Comparison of ENCODE assay signal across 28 cellular contexts in genomic region chr10:1903982-1904381, GRCh38.
"Had no signal": no experiment of that assay in that cellular context is flagged by ENCODE, and none has a peak within 500 bp of the region (broad histone marks: within the 10 kb centered on the region; RNA-seq: fewer than 3 reads in every experiment).

No MANE protein-coding gene starts in this region.

- H3K27me3 ChIP-seq: stomach, suprapubic skin, testis, thyroid gland, tibial artery, tibial nerve, transverse colon, upper lobe of left lung, upper lobe of right lung, uterus, vagina had no signal

- H3K4me3 ChIP-seq: stomach, suprapubic skin, testis, thoracic aorta, thyroid gland, tibial artery, tibial nerve, transverse colon, upper lobe of left lung, upper lobe of right lung, uterus, vagina had no signal

- H3K27me3 Mint-ChIP-seq: stimulated activated naive CD8-positive, alpha-beta T cell treated with anti-CD3 and anti-CD28 coated beads, Interleukin-15, Interleukin-2, amounts not matched to agents 100 ng/mL and 50 ng/mL, for 24 hours had no signal

- FAIRE-seq: urothelium cell line had no signal

- H3K36me3 Mint-ChIP-seq: stimulated activated effector memory CD8-positive, alpha-beta T cell treated with anti-CD3 and anti-CD28 coated beads, Interleukin-12 subunit alpha, Interleukin-12 subunit beta, amount 100 ng/mL, for 72 hours; stimulated activated memory B cell treated with anti-CD40 and anti-IgM and Interleukin-4, amounts not matched to agents 10 μg/mL and 1 μg/mL and 100 μg/mL, for 72 hours; stimulated activated naive B cell treated with anti-CD40 and anti-IgM and Interleukin-4, amounts not matched to agents 10 μg/mL and 1 μg/mL and 100 μg/mL, for 72 hours; type B pancreatic cell had no signal

- H3K9me3 Mint-ChIP-seq: stimulated activated memory B cell treated with anti-CD40 and anti-IgM and Interleukin-4, amounts not matched to agents 10 μg/mL and 1 μg/mL and 100 μg/mL, for 72 hours; stimulated activated naive CD8-positive, alpha-beta T cell treated with anti-CD3 and anti-CD28 coated beads, Interleukin-15, Interleukin-2, amounts not matched to agents 100 ng/mL and 50 ng/mL, for 24 hours; type B pancreatic cell had no signal

- DNase-seq: stimulated activated CD4-positive, alpha-beta T cell treated with anti-CD3 and anti-CD28 coated beads, Interleukin-2, amount 100 ng/mL, for 48 hours; stimulated activated CD4-positive, alpha-beta T cell treated with anti-CD3 and anti-CD28 coated beads, Interleukin-4, amount 100 ng/mL, for 1 hour; stimulated activated CD4-positive, alpha-beta T cell treated with anti-CD3 and anti-CD28 coated beads, Interleukin-4, amount 100 ng/mL, for 24 hours; stimulated activated CD4-positive, alpha-beta T cell treated with anti-CD3 and anti-CD28 coated beads, Interleukin-4, amount 100 ng/mL, for 4 hours; stimulated activated CD8-positive, alpha-beta memory T cell treated with anti-CD3 and anti-CD28 coated beads, Interleukin-4, amount 100 ng/mL, for 48 hours; stimulated activated naive B cell treated with anti-CD40 and anti-IgM and Interleukin-4, amounts not matched to agents 10 μg/mL and 1 μg/mL and 100 μg/mL, for 72 hours; stimulated activated naive CD4-positive, alpha-beta T cell; stimulated activated naive CD4-positive, alpha-beta T cell treated with Interleukin-2 at 50 U/mL for 16 hours; stimulated activated naive CD8-positive, alpha-beta T cell treated with anti-CD3 and anti-CD28 coated beads, Interleukin-15, amount 100 ng/mL, for 72 hours; stimulated activated naive CD8-positive, alpha-beta T cell treated with anti-CD3 and anti-CD28 coated beads, Interleukin-15, Interleukin-2, amounts not matched to agents 100 U/mL and 50 U/mL, for 24 hours; stomach; substantia nigra; testis; thyroid gland; tibial artery; transverse colon; upper lobe of left lung; upper lobe of right lung; uterus had no signal

- H3K27ac ChIP-seq: stomach, suprapubic skin, testis, thoracic aorta, thyroid gland, tibial artery, tibial nerve, transverse colon, upper lobe of left lung, upper lobe of right lung, uterus, vagina had no signal

- H3K9me3 ChIP-seq: suprapubic skin, testis, thoracic aorta, thyroid gland, upper lobe of left lung, upper lobe of right lung, uterus, vagina had no signal

- H3K36me3 ChIP-seq: stomach, suprapubic skin, thoracic aorta, thyroid gland, tibial artery, tibial nerve, transverse colon, upper lobe of left lung, upper lobe of right lung, uterus, vagina had no signal

- H3K4me3 Mint-ChIP-seq: stimulated activated effector memory CD8-positive, alpha-beta T cell treated with anti-CD3 and anti-CD28 coated beads, Interleukin-12 subunit alpha, Interleukin-12 subunit beta, amount 100 ng/mL, for 72 hours; stimulated activated memory B cell treated with anti-CD40 and anti-IgM and Interleukin-4, amounts not matched to agents 10 μg/mL and 1 μg/mL and 100 μg/mL, for 72 hours; stimulated activated naive B cell treated with anti-CD40 and anti-IgM and Interleukin-4, amounts not matched to agents 10 μg/mL and 1 μg/mL and 100 μg/mL, for 72 hours; stimulated activated naive CD8-positive, alpha-beta T cell treated with anti-CD3 and anti-CD28 coated beads, Interleukin-15, amount 100 ng/mL, for 72 hours; stimulated activated naive CD8-positive, alpha-beta T cell treated with anti-CD3 and anti-CD28 coated beads, Interleukin-15, Interleukin-2, amounts not matched to agents 100 ng/mL and 50 ng/mL, for 24 hours; type B pancreatic cell had no signal

- H3K4me1 ChIP-seq: stomach, suprapubic skin, testis, thyroid gland, tibial artery, tibial nerve, transverse colon, upper lobe of left lung, upper lobe of right lung, uterus, vagina had no signal

- H3K4me1 Mint-ChIP-seq: stimulated activated effector memory CD8-positive, alpha-beta T cell treated with anti-CD3 and anti-CD28 coated beads, Interleukin-12 subunit alpha, Interleukin-12 subunit beta, amount 100 ng/mL, for 72 hours; stimulated activated memory B cell treated with anti-CD40 and anti-IgM and Interleukin-4, amounts not matched to agents 10 μg/mL and 1 μg/mL and 100 μg/mL, for 72 hours; stimulated activated naive B cell treated with anti-CD40 and anti-IgM and Interleukin-4, amounts not matched to agents 10 μg/mL and 1 μg/mL and 100 μg/mL, for 72 hours; stimulated activated naive CD8-positive, alpha-beta T cell treated with anti-CD3 and anti-CD28 coated beads, Interleukin-15, amount 100 ng/mL, for 72 hours had no signal

- H3K27ac Mint-ChIP-seq: stimulated activated effector memory CD8-positive, alpha-beta T cell treated with anti-CD3 and anti-CD28 coated beads, Interleukin-12 subunit alpha, Interleukin-12 subunit beta, amount 100 ng/mL, for 72 hours; stimulated activated memory B cell treated with anti-CD40 and anti-IgM and Interleukin-4, amounts not matched to agents 10 μg/mL and 1 μg/mL and 100 μg/mL, for 72 hours; stimulated activated naive B cell treated with anti-CD40 and anti-IgM and Interleukin-4, amounts not matched to agents 10 μg/mL and 1 μg/mL and 100 μg/mL, for 72 hours; stimulated activated naive CD8-positive, alpha-beta T cell treated with anti-CD3 and anti-CD28 coated beads, Interleukin-15, amount 100 ng/mL, for 72 hours; stimulated activated naive CD8-positive, alpha-beta T cell treated with anti-CD3 and anti-CD28 coated beads, Interleukin-15, Interleukin-2, amounts not matched to agents 100 ng/mL and 50 ng/mL, for 24 hours; type B pancreatic cell had no signal

- ATAC-seq: stimulated activated effector memory CD8-positive, alpha-beta T cell treated with anti-CD3 and anti-CD28 coated beads, Interleukin-12 subunit alpha, Interleukin-12 subunit beta, amount 100 ng/mL, for 72 hours; stimulated activated memory B cell treated with anti-CD40 and anti-IgM and Interleukin-4, amounts not matched to agents 10 μg/mL and 1 μg/mL and 100 μg/mL, for 72 hours; stimulated activated naive B cell treated with anti-CD40 and anti-IgM and Interleukin-4, amounts not matched to agents 10 μg/mL and 1 μg/mL and 100 μg/mL, for 72 hours; stimulated activated naive CD8-positive, alpha-beta T cell treated with anti-CD3 and anti-CD28 coated beads, Interleukin-15, amount 100 ng/mL, for 72 hours; stimulated activated naive CD8-positive, alpha-beta T cell treated with anti-CD3 and anti-CD28 coated beads, Interleukin-15, Interleukin-2, amounts not matched to agents 100 U/mL and 50 U/mL, for 24 hours; upper lobe of right lung had no signal
